In genomic region chr4:39834269-39834668, GRCh38 we compare ENCODE assay signal across 15 cellular contexts.
DNase-seq lines count a peak whose midpoint lies in the region; ATAC-seq, FAIRE-seq and TF ChIP-seq lines count a peak whose summit lies in the region.
"Had no signal": no experiment of that assay in that cellular context is flagged by ENCODE, and none has a peak within 500 bp of the region (broad histone marks: within the 10 kb centered on the region; RNA-seq: fewer than 3 reads in every experiment).

No MANE protein-coding gene starts in this region.

- intact Hi-C loops in Panc1 (cut with micrococcal nuclease; ENCODE audit: unreplicated experiment) (no loop called here), endothelial cell of umbilical vein (cut with micrococcal nuclease) (no loop called here), stomach (cut with DNase I; ENCODE audit: low total_unique reads) (no loop called here)

- dilution Hi-C loops in endothelial cell of umbilical vein (cut with MboI; ENCODE audit: extremely low pct_ligation_motif_present, low sequenced_read_pairs) = no loop called here

- H2AFZ ChIP-seq in endothelial cell of umbilical vein (ENCODE audit: low read depth, low read length) = no peak overlapping the region

- H3K27ac ChIP-seq in Panc1 (ENCODE audit: low read length) (no peak overlapping the region), endothelial cell of umbilical vein (ENCODE audit: insufficient read depth, low read depth, low read length) (no peak overlapping the region), stomach (no peak overlapping the region)
- no peak overlapping the region for H3K27ac ChIP-seq in effector memory CD4-positive, alpha-beta T cell (ENCODE audit: insufficient read depth, low read length, poor library complexity, severe bottlenecking)

- H3K9me3 ChIP-seq in Panc1 (ENCODE audit: control insufficient read depth, insufficient read depth, low read depth, low read length) (no peaks in the 10 kb centered on the region), endothelial cell of umbilical vein (replicated peaks; ENCODE audit: control insufficient read depth, insufficient read depth, low read length) (no peaks in the 10 kb centered on the region), stomach (no peaks in the 10 kb centered on the region)
- no peaks in the 10 kb centered on the region for H3K9me3 ChIP-seq in effector memory CD4-positive, alpha-beta T cell (ENCODE audit: control insufficient read depth, low read length)

- H3K4me1 ChIP-seq in Panc1 (ENCODE audit: control insufficient read depth, insufficient read depth, low read length) (no peaks in the 10 kb centered on the region), endothelial cell of umbilical vein (ENCODE audit: control insufficient read depth, extremely low read depth, insufficient read depth, low read length) (no peaks in the 10 kb centered on the region), stomach (no peaks in the 10 kb centered on the region)
- no peaks in the 10 kb centered on the region for H3K4me1 ChIP-seq in effector memory CD4-positive, alpha-beta T cell (ENCODE audit: control insufficient read depth, insufficient read depth, low read length, poor library complexity, severe bottlenecking)

- no peaks in the 10 kb centered on the region for H3K27me3 ChIP-seq in Panc1 (ENCODE audit: control insufficient read depth, insufficient read depth, low read length)
- no peaks in the 10 kb centered on the region for H3K27me3 ChIP-seq in endothelial cell of umbilical vein (ENCODE audit: control insufficient read depth in 2 of 2, insufficient read depth in 2 of 2, low read length in 2 of 2)
- no peaks in the 10 kb centered on the region for H3K27me3 ChIP-seq in effector memory CD4-positive, alpha-beta T cell (replicated peaks; ENCODE audit: control insufficient read depth, insufficient read depth, low read length, poor library complexity, severe bottlenecking)
- no peaks in the 10 kb centered on the region for H3K27me3 ChIP-seq in stomach

- TF ChIP-seq CTCF in Panc1 (IDR thresholded peaks at IDR 0.05) (no peak), endothelial cell of umbilical vein (IDR thresholded peaks at IDR 0.05; ENCODE audit: extremely low read depth in 1 of 2, insufficient read depth in 1 of 2, low read depth in 1 of 2, low read length in 2 of 2) (no peak), fibroblast of the aortic adventitia (IDR thresholded peaks at IDR 0.05; ENCODE audit: insufficient read depth, low read length) (no peak), stomach (IDR thresholded peaks at IDR 0.05) (no peak)

- CTCF ChIA-PET in Panc1 (lab: Charles Lee) (no interaction called here), endothelial cell of umbilical vein (lab: Charles Lee) (interaction anchor here (1.2 to 1.7 kb wide), 3 partner anchors 9 to 365 kb away, joined by 3 to 4 read pairs (median 3); no protein-coding TSS in a partner anchor)

- H3K36me3 ChIP-seq in Panc1 (ENCODE audit: control insufficient read depth, insufficient read depth, low read length) = no peaks in the 10 kb centered on the region; the same call in none of the 2 replicates
- peaks cover 16 to 26% of the 10 kb centered on the region in 2 experiments for H3K36me3 ChIP-seq in endothelial cell of umbilical vein (ENCODE audit: control insufficient read depth in 2 of 2, extremely low read depth in 1 of 2, insufficient read depth in 2 of 2, low read length in 2 of 2)
- peaks cover 36% of the 10 kb centered on the region for H3K36me3 ChIP-seq in effector memory CD4-positive, alpha-beta T cell (ENCODE audit: control insufficient read depth, insufficient read depth, low read length)
- peaks cover 47 to 98% (median 94%) of the 10 kb centered on the region in 4 donors for H3K36me3 ChIP-seq in stomach

- H3K4me3 ChIP-seq in Panc1 (ENCODE audit: low read depth in 2 of 2, low read length in 2 of 2) (no peak overlapping the region), endothelial cell of umbilical vein (replicated peaks in 1 of 3; ENCODE audit: insufficient read depth in 1 of 3, low read depth in 1 of 3, low read length in 3 of 3) (no peak overlapping the region), fibroblast of the aortic adventitia (ENCODE audit: low read depth, low read length) (no peak overlapping the region), stomach (no peak overlapping the region)
- no peak overlapping the region for H3K4me3 ChIP-seq in effector memory CD4-positive, alpha-beta T cell (ENCODE audit: insufficient read depth, low read depth, low read length, poor library complexity, severe bottlenecking)

- in situ Hi-C loops in Panc1 (cut with HindIII; ENCODE audit: low pct_unique_long_range_greater_than_20kb, low sequenced_read_pairs) = no loop called here

- 91 to 100% (median 97%) methylated on average over 1 of the region's 1 CpG for whole genome bisulfite sequencing in stomach, 5 donors

- H3K79me2 ChIP-seq in endothelial cell of umbilical vein (ENCODE audit: control insufficient read depth, insufficient read depth, low read length) = no peaks in the 10 kb centered on the region

- H3K4me2 ChIP-seq in endothelial cell of umbilical vein (ENCODE audit: insufficient read depth, low read length) = no peak overlapping the region

- TSS peak; percentile 36 for BruUV-seq in Panc1 (replicated peaks; lab: Mats Ljungman, UMichigan)
- BruUV-seq in endothelial cell of umbilical vein (replicated peaks; lab: Mats Ljungman, UMichigan) = no TSS peak

- no peak for TF ChIP-seq EP300 in stomach (IDR thresholded peaks at IDR 0.05)

- H3K9ac ChIP-seq in endothelial cell of umbilical vein (replicated peaks; ENCODE audit: extremely low read depth, insufficient read depth, low read length) = no peak overlapping the region

- H3K9me1 ChIP-seq in endothelial cell of umbilical vein (replicated peaks; ENCODE audit: control insufficient read depth, extremely low read depth, insufficient read depth, low read length) = no peaks in the 10 kb centered on the region

- DNase-seq in EH (ENCODE audit: low read depth) (peak; percentile 56), Panc1 (ENCODE audit: low read depth, low spot score) (no peak), endothelial cell of umbilical vein (ENCODE audit: low read depth, low spot score) (no peak), fibroblast of the aortic adventitia (ENCODE audit: low read depth) (peak; percentile 30), stomach (no peak), NCI-H510A treated with DMSO at 0.1 percent for 48 hours (lab: John Stamatoyannopoulos, UW) (no peak), OCI-M2 (lab: John Stamatoyannopoulos, UW; ENCODE audit: unreplicated experiment) (no peak)
- DNase-seq in effector memory CD4-positive, alpha-beta T cell = no peak
- DNase-seq: ACHN; Calu3; CD4-positive, alpha-beta T cell; DMS 273 treated with DMSO at 0.1 percent for 48 hours; HCEC 1CT; HFFc6 had no signal

- ATAC-seq in Panc1 = no peak

- TF ChIP-seq POLR2A in endothelial cell of umbilical vein (IDR thresholded peaks at IDR 0.05; ENCODE audit: low read depth, low read length) (no peak), stomach (IDR thresholded peaks at IDR 0.05) (no peak)

- no peaks in the 10 kb centered on the region for H4K20me1 ChIP-seq in endothelial cell of umbilical vein (replicated peaks; ENCODE audit: control insufficient read depth, extremely low read depth, insufficient read depth, low read length)

- FAIRE-seq in endothelial cell of umbilical vein (lab: Jason Lieb, UNC) = peak; percentile 8
- FAIRE-seq: GM19239 had no signal

- POLR2A ChIA-PET in Panc1 (lab: Charles Lee) = interaction anchor here (0.6 kb wide), 2 partner anchors 31 to 392 kb away, joined by 3 to 7 read pairs; no protein-coding TSS in a partner anchor
- POLR2A ChIA-PET in endothelial cell of umbilical vein (lab: Charles Lee) = no interaction called here

TF ChIP-seq in endothelial cell of umbilical vein, 7 proteins besides CTCF, POLR2A, EP300 and RAD21:
- TF ChIP-seq MYC (IDR thresholded peaks at IDR 0.05; ENCODE audit: low read depth, low read length) (no peak), EZH2 (IDR thresholded peaks at IDR 0.05; ENCODE audit: borderline replicate concordance, low read depth, low read length, severe bottlenecking) (no peak), JUN (IDR thresholded peaks at IDR 0.05; ENCODE audit: borderline replicate concordance, insufficient read depth, insufficient read length, low read depth) (no peak), GATA2 (IDR thresholded peaks at IDR 0.05; ENCODE audit: insufficient read depth, insufficient read length, low read depth, low read length) (no peak), FOS (IDR thresholded peaks at IDR 0.05; ENCODE audit: borderline replicate concordance, insufficient read depth, low read length) (no peak), MAX (IDR thresholded peaks at IDR 0.05; ENCODE audit: insufficient read depth, insufficient read length) (no peak), POLR2AphosphoS5 (IDR thresholded peaks at IDR 0.05; ENCODE audit: insufficient read depth, low read depth, low read length) (no peak)

Comparison
In these comparisons a context has a peak if more than half of its experiments do, and no peak if none do; other contexts are left out.
1. DNase-seq: peak in EH (single experiment) and fibroblast of the aortic adventitia (single experiment); none in Panc1 (single experiment), endothelial cell of umbilical vein (single experiment), effector memory CD4-positive, alpha-beta T cell (0 of 3), stomach (single experiment), NCI-H510A treated with DMSO at 0.1 percent for 48 hours (single experiment) and OCI-M2 (single experiment).